7 cellular contexts compared by ENCODE assay signal in genomic region chr1:84436907-84437667, GRCh38. TPM values are rescaled to one million over a fixed set of nuclear protein-coding genes. Genes with fewer than 3 reads are reported as not detected.
DNase-seq lines count a peak whose midpoint lies in the region; ATAC-seq lines count a peak whose summit lies in the region.

No MANE protein-coding gene starts in this region.

- no peaks in the 10 kb centered on the region for H3K9me3 Mint-ChIP-seq in activated CD4-positive, alpha-beta memory T cell treated with anti-CD3 and anti-CD28 coated beads, Interleukin-2, amount 10 ng/mL, durations not matched to agents 7 days and 5 days
- H3K9me3 Mint-ChIP-seq in stimulated activated memory B cell treated with anti-CD40 and anti-IgM and Interleukin-4, amounts not matched to agents 10 μg/mL and 1 μg/mL and 100 μg/mL, for 72 hours, result no peaks in the 10 kb centered on the region

- DNase-seq in activated CD4-positive, alpha-beta memory T cell treated with anti-CD3 and anti-CD28 coated beads, Interleukin-2, amount 10 ng/mL, durations not matched to agents 7 days and 5 days, result no peak
- DNase-seq in hepatic stellate cell (ENCODE audit: low spot score) (no peak), A172 (ENCODE audit: low spot score) (no peak)
- DNase-seq in stimulated activated CD4-positive, alpha-beta T cell treated with anti-CD3 and anti-CD28 coated beads, Interleukin-2, amount 100 ng/mL, for 48 hours, result no peak

- POLR2A ChIA-PET in activated CD4-positive, alpha-beta memory T cell treated with anti-CD3 and anti-CD28 coated beads, Interleukin-2, amount 10 ng/mL, durations not matched to agents 7 days and 5 days (lab: Charles Lee), result interaction anchor here (0.7 to 7.8 kb wide), 4 partner anchors 69 to 293 kb away, joined by 3 to 70 read pairs (median 14); partner anchors contain the start of genes CTBS, GNG5, PRKACB and SPATA1

- no peak overlapping the region for H3K27ac Mint-ChIP-seq in activated CD4-positive, alpha-beta memory T cell treated with anti-CD3 and anti-CD28 coated beads, Interleukin-2, amount 10 ng/mL, durations not matched to agents 7 days and 5 days
- no peak overlapping the region for H3K27ac Mint-ChIP-seq in stimulated activated memory B cell treated with anti-CD40 and anti-IgM and Interleukin-4, amounts not matched to agents 10 μg/mL and 1 μg/mL and 100 μg/mL, for 72 hours

- H3K27me3 Mint-ChIP-seq in activated CD4-positive, alpha-beta memory T cell treated with anti-CD3 and anti-CD28 coated beads, Interleukin-2, amount 10 ng/mL, durations not matched to agents 7 days and 5 days, result no peaks in the 10 kb centered on the region
- no peaks in the 10 kb centered on the region for H3K27me3 Mint-ChIP-seq in stimulated activated memory B cell treated with anti-CD40 and anti-IgM and Interleukin-4, amounts not matched to agents 10 μg/mL and 1 μg/mL and 100 μg/mL, for 72 hours

- H3K4me3 Mint-ChIP-seq in activated CD4-positive, alpha-beta memory T cell treated with anti-CD3 and anti-CD28 coated beads, Interleukin-2, amount 10 ng/mL, durations not matched to agents 7 days and 5 days, result peak overlapping the region; percentile 12
- H3K4me3 Mint-ChIP-seq in stimulated activated memory B cell treated with anti-CD40 and anti-IgM and Interleukin-4, amounts not matched to agents 10 μg/mL and 1 μg/mL and 100 μg/mL, for 72 hours, result no peak overlapping the region

- ATAC-seq in GM18868 (IDR thresholded peaks at IDR 0.05; ENCODE audit: unreplicated experiment), result peak; percentile 53
- peak; percentile 45 for ATAC-seq in HG03066 (IDR thresholded peaks at IDR 0.05; ENCODE audit: low read depth, unreplicated experiment)
- ATAC-seq in stimulated activated memory B cell treated with anti-CD40 and anti-IgM and Interleukin-4, amounts not matched to agents 10 μg/mL and 1 μg/mL and 100 μg/mL, for 72 hours, result peak; percentile 67

- H3K36me3 Mint-ChIP-seq in activated CD4-positive, alpha-beta memory T cell treated with anti-CD3 and anti-CD28 coated beads, Interleukin-2, amount 10 ng/mL, durations not matched to agents 7 days and 5 days (ENCODE audit: low read depth), result no peaks in the 10 kb centered on the region
- H3K36me3 Mint-ChIP-seq in stimulated activated memory B cell treated with anti-CD40 and anti-IgM and Interleukin-4, amounts not matched to agents 10 μg/mL and 1 μg/mL and 100 μg/mL, for 72 hours, result no peaks in the 10 kb centered on the region

- H3K4me1 Mint-ChIP-seq in activated CD4-positive, alpha-beta memory T cell treated with anti-CD3 and anti-CD28 coated beads, Interleukin-2, amount 10 ng/mL, durations not matched to agents 7 days and 5 days, result peaks cover 13% of the 10 kb centered on the region
- H3K4me1 Mint-ChIP-seq in stimulated activated memory B cell treated with anti-CD40 and anti-IgM and Interleukin-4, amounts not matched to agents 10 μg/mL and 1 μg/mL and 100 μg/mL, for 72 hours, result no peaks in the 10 kb centered on the region

- CTCF ChIA-PET in activated CD4-positive, alpha-beta memory T cell treated with anti-CD3 and anti-CD28 coated beads, Interleukin-2, amount 10 ng/mL, durations not matched to agents 7 days and 5 days (lab: Charles Lee), result interaction anchor here (0.9 to 7.3 kb wide), 7 partner anchors 43 to 497 kb away, joined by 3 to 81 read pairs (median 5); partner anchors contain the start of gene PRKACB

RNA-seq across cellular contexts. Expression of gene DNASE2B, which starts 38.8 kb away (rescaled TPM):
- total RNA-seq in activated CD4-positive, alpha-beta memory T cell treated with anti-CD3 and anti-CD28 coated beads, Interleukin-2, amount 10 ng/mL, durations not matched to agents 7 days and 5 days, result not detected
- total RNA-seq in A172 (2014; rRNA removed; shearing (Covaris generic)), result not detected in 2 replicates

RNA-seq across cellular contexts. Expression of gene RPF1, which starts 42.0 kb away (rescaled TPM):
- 10 to 100 TPM; 37.8 to 39.7 TPM for total RNA-seq in activated CD4-positive, alpha-beta memory T cell treated with anti-CD3 and anti-CD28 coated beads, Interleukin-2, amount 10 ng/mL, durations not matched to agents 7 days and 5 days
- 40.9 and 54.9 TPM in 2 replicates for total RNA-seq in A172 (2014; rRNA removed; shearing (Covaris generic))
